In genomic region chr12:114913871-114914801, GRCh38 we compare ENCODE assay signal across 13 cellular contexts.
A peak's percentile ranks its signal among the peaks of the same experiment; 100 is the strongest.
DNase-seq lines count a peak whose midpoint lies in the region; ATAC-seq, FAIRE-seq and TF ChIP-seq lines count a peak whose summit lies in the region.
"Had no signal": no experiment of that assay in that cellular context is flagged by ENCODE, and none has a peak within 500 bp of the region (broad histone marks: within the 10 kb centered on the region; RNA-seq: fewer than 3 reads in every experiment).

No MANE protein-coding gene starts in this region.

- H3K4me1 ChIP-seq in foreskin keratinocyte = peaks cover 8% of the 10 kb centered on the region
- H3K4me1 ChIP-seq in smooth muscle cell (ENCODE audit: low read depth) = no peaks in the 10 kb centered on the region

- no peaks in the 10 kb centered on the region for H3K9me3 ChIP-seq in smooth muscle cell (replicated peaks; ENCODE audit: low read depth)

- no peaks in the 10 kb centered on the region for H3K27me3 ChIP-seq in foreskin keratinocyte
- no peaks in the 10 kb centered on the region for H3K27me3 ChIP-seq in smooth muscle cell (ENCODE audit: low read depth)

- no peaks in the 10 kb centered on the region for H4K20me1 ChIP-seq in smooth muscle cell (ENCODE audit: low read depth)

- TF ChIP-seq CTCF in foreskin keratinocyte (conservative IDR thresholded peaks at IDR 0.05) (no peak), smooth muscle cell (IDR thresholded peaks at IDR 0.05; ENCODE audit: borderline replicate concordance, insufficient read depth, poor library complexity, severe bottlenecking) (no peak)

- no peak overlapping the region for H3K4me2 ChIP-seq in smooth muscle cell

- H3K27ac ChIP-seq in foreskin keratinocyte (no peak overlapping the region), smooth muscle cell (ENCODE audit: low read depth) (peak overlapping the region; percentile 26)

- no peak overlapping the region for H2AFZ ChIP-seq in smooth muscle cell (ENCODE audit: low read depth)

- H3K4me3 ChIP-seq in smooth muscle cell = no peak overlapping the region

- H3K9ac ChIP-seq in smooth muscle cell (ENCODE audit: low read depth) = no peak overlapping the region

- WGBS in smooth muscle cell (ENCODE audit: low lambda C conversion rate) = 60% methylated on average over 10 of the region's 10 CpGs

- FAIRE-seq in H54 (lab: Jason Lieb, UNC) = peak; percentile 61

- no peak for TF ChIP-seq POLR2A in H54 (IDR thresholded peaks at IDR 0.05; ENCODE audit: low read depth, low read length)

- DNase-seq in H54 (ENCODE audit: insufficient read length, low spot score) (peak; percentile 14), RPMI7951 (ENCODE audit: low read depth) (peak; percentile 88), foreskin keratinocyte (peak; percentile 69 to 84), smooth muscle cell (lab: John Stamatoyannopoulos, UW; ENCODE audit: unreplicated experiment) (no peak), NCI-H1436 treated with DMSO at 0.1 percent for 48 hours (lab: John Stamatoyannopoulos, UW) (no peak)
- DNase-seq in activated T-cell treated with anti-CD3 and anti-CD28 coated beads, Interleukin-2, amount 50 U/mL, for 48 hours = no peak
- DNase-seq: activated T-cell treated with anti-CD3 and anti-CD28 coated beads, Interleukin-2, amount 50 U/mL, for 1 hour; DND-41; left cardiac atrium; NCI-H2171; Right ventricle myocardium superior had no signal

- H3K79me2 ChIP-seq in smooth muscle cell (ENCODE audit: low read depth) = no peaks in the 10 kb centered on the region

- no peaks in the 10 kb centered on the region for H3K36me3 ChIP-seq in smooth muscle cell (ENCODE audit: low read depth)

- ATAC-seq in foreskin keratinocyte (peak; percentile 87), HG02763 (IDR thresholded peaks at IDR 0.05; ENCODE audit: unreplicated experiment) (no peak)
- ATAC-seq: left cardiac atrium, WTC11 had no signal

- peaks cover 20% of the 10 kb centered on the region for H3F3A ChIP-seq in smooth muscle cell (ENCODE audit: low read depth)

Comparison
In these comparisons a context has a peak if more than half of its experiments do, and no peak if none do; other contexts are left out.
1. DNase-seq: peak in H54 (single experiment), RPMI7951 (single experiment) and foreskin keratinocyte (2 of 2); none in smooth muscle cell (single experiment), NCI-H1436 treated with DMSO at 0.1 percent for 48 hours (single experiment) and activated T-cell treated with anti-CD3 and anti-CD28 coated beads, Interleukin-2, amount 50 U/mL, for 48 hours (0 of 2).